In the genomic region with DNA sequence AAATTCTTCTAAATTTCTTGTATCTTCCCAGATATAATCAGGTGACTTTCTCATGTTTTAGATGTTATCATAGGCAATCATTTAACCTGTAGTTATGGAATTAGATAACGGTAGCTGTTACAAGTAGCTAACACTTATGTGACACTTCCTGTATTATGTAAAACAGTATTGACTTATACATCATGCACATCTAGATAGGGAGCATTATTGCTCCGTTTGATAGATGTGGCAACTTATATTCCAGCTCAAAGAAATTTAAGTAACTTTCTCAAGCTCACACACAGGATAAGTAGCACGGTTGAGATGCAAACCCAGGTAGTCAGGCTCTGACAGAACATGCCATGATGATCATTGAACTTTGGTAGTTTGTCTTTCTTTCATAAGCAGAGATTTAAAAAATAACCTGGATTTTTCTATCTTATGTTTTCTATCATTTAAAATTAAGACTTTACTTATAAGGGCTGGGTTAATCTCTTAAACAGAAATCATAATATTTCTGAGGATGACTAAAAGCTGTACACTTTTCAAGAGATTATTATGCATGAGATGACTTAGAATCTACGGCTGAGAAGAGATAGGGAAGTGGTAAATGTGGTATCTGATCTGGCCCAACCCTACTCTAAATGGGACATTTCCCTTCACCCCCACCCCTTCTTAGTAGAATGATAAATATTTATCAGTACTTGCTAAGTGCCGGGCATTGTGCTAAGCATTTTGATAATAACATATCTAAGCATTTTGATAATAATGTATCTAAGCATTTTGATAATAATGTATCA, we compare ENCODE assay signal across 12 cellular contexts.
DNase-seq lines count a peak whose midpoint lies in the region; ATAC-seq and TF ChIP-seq lines count a peak whose summit lies in the region.
"Had no signal": no experiment of that assay in that cellular context is flagged by ENCODE, and none has a peak within 500 bp of the region (broad histone marks: within the 10 kb centered on the region; RNA-seq: fewer than 3 reads in every experiment).

No MANE protein-coding gene starts in this region.

- H3K4me1 ChIP-seq in right cardiac atrium (ENCODE audit: control insufficient read depth, insufficient read depth, low read length), result peaks cover 1% of the 10 kb centered on the region

- H3K27ac Mint-ChIP-seq in CD14-positive monocyte, result peak overlapping the region; percentile 50 to 90 (median 88)
- peak overlapping the region; percentile 41 for H3K27ac Mint-ChIP-seq in T-helper 17 cell

- intact Hi-C loops in CD14-positive monocyte (cut with micrococcal nuclease) (loop anchor here in 1 of 2 donors (5.0 kb wide), 1 partner anchor 69 kb away; the partner anchor contains the start of gene HPGD), right cardiac atrium (cut with DNase I) (no loop called here)

- TF ChIP-seq CTCF in CD14-positive monocyte (IDR thresholded peaks at IDR 0.05), result no peak

- ATAC-seq in GM19372 (IDR thresholded peaks at IDR 0.05; ENCODE audit: low read depth, unreplicated experiment) (peak; percentile 84), HG03135 (IDR thresholded peaks at IDR 0.05; ENCODE audit: unreplicated experiment) (peak; percentile 94), T-helper 17 cell (peak; percentile 94), right cardiac atrium (no peak)

- H3K4me3 ChIP-seq in right cardiac atrium (ENCODE audit: low read length), result no peak overlapping the region
- H3K4me3 ChIP-seq: smooth muscle cell, thoracic aorta had no signal

- H3K36me3 Mint-ChIP-seq in CD14-positive monocyte (no peaks in the 10 kb centered on the region), T-helper 17 cell (ENCODE audit: low read depth) (no peaks in the 10 kb centered on the region)

- H3K4me1 Mint-ChIP-seq in CD14-positive monocyte, result peaks cover 34% of the 10 kb centered on the region
- H3K4me1 Mint-ChIP-seq in T-helper 17 cell, result peaks cover 6% of the 10 kb centered on the region

- H3K4me3 Mint-ChIP-seq in CD14-positive monocyte (peak overlapping the region in 1 of 2 donors; percentile 70), T-helper 17 cell (peak overlapping the region; percentile 66)

- no peak overlapping the region for H3K27ac ChIP-seq in right cardiac atrium (ENCODE audit: low read length)
- H3K27ac ChIP-seq: thoracic aorta had no signal

- H3K27me3 Mint-ChIP-seq in CD14-positive monocyte (ENCODE audit: low read depth in 3 of 3) (no peaks in the 10 kb centered on the region), T-helper 17 cell (no peaks in the 10 kb centered on the region)

- no peaks in the 10 kb centered on the region for H3K27me3 ChIP-seq in right cardiac atrium (ENCODE audit: control insufficient read depth, insufficient read depth)

- DNase-seq in CD14-positive monocyte (ENCODE audit: low spot score), result no peak
- no peak for DNase-seq in T-helper 17 cell
- DNase-seq in putamen (ENCODE audit: low spot score), result no peak
- no peak for DNase-seq in right cardiac atrium
- no peak for DNase-seq in NCI-H2196 treated with DMSO at 0.1 percent for 48 hours (lab: John Stamatoyannopoulos, UW; ENCODE audit: unreplicated experiment)
- no peak for DNase-seq in NCI-H2196 (lab: John Stamatoyannopoulos, UW; ENCODE audit: unreplicated experiment)
- DNase-seq: islet precursor cell, NCI-H510A treated with DMSO at 0.1 percent for 48 hours had no signal

- H3K9me3 Mint-ChIP-seq in CD14-positive monocyte, result peaks cover 0 to 1% (median 0%) of the 10 kb centered on the region in 7 donors

- no peaks in the 10 kb centered on the region for H3K9me3 ChIP-seq in T-helper 17 cell (ENCODE audit: control insufficient read depth, low read length, poor library complexity, severe bottlenecking)
- no peaks in the 10 kb centered on the region for H3K9me3 ChIP-seq in right cardiac atrium (ENCODE audit: control insufficient read depth, low read length)
- H3K9me3 ChIP-seq: thoracic aorta had no signal

- 60% methylated on average over 5 of the region's 5 CpGs for WGBS in right cardiac atrium

Comparison
In these comparisons a context has a peak if more than half of its experiments do, and no peak if none do; other contexts are left out.
1. ATAC-seq: peak in GM19372 (single experiment), HG03135 (single experiment) and T-helper 17 cell (single experiment); none in right cardiac atrium (0 of 2).